ENCODE assay signal across 10 cellular contexts in the genomic region with DNA sequence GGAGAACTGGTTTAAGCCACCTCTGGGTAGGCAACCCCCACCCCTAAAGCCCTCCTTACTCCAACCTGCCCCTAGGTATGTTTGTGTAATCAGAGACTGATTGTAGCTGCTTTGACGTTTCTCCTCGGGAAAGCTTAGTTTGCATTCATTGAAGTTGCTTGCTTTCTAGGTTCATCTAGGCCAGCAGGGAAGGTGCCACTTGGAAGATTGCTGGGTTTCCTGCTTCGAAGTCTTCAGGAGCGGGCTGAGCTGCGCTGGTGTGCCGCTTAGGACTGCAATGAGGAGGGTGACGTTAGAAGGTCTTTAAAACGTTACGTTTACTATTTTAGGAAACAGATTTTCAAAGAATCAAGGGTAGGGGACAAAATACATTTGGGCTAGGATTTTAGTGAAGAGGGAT.
A peak's percentile ranks its signal among the peaks of the same experiment; 100 is the strongest.
DNase-seq lines count a peak whose midpoint lies in the region.
"Had no signal": no experiment of that assay in that cellular context is flagged by ENCODE, and none has a peak within 500 bp of the region (broad histone marks: within the 10 kb centered on the region; RNA-seq: fewer than 3 reads in every experiment).

No MANE protein-coding gene starts in this region.

- peak; percentile 31 for DNase-seq in GF-D8 (lab: John Stamatoyannopoulos, UW)
- peak; percentile 43 for DNase-seq in RPMI8226
- DNase-seq in retina = peak; percentile 67
- no peak for DNase-seq in activated CD8-positive, alpha-beta memory T cell treated with anti-CD3 and anti-CD28 coated beads, Interleukin-2, amount 50 U/mL, for 48 hours
- no peak for DNase-seq in cortex of kidney (lab: John Stamatoyannopoulos, UW)
- no peak for DNase-seq in anterior cingulate cortex (lab: John Stamatoyannopoulos, UW)
- no peak for DNase-seq in NCI-H2029 (lab: John Stamatoyannopoulos, UW)
- DNase-seq: NCI-H146 had no signal

- H3K27me3 ChIP-seq in esophagus (ENCODE audit: control insufficient read depth in 1 of 2, insufficient read depth in 2 of 2, low read length in 2 of 2) = peaks cover 0 to 3% of the 10 kb centered on the region in 2 donors

- H3K9me3 ChIP-seq in esophagus (ENCODE audit: control insufficient read depth in 2 of 2, insufficient read depth in 1 of 2, low read depth in 1 of 2, low read length in 1 of 2) = no peaks in the 10 kb centered on the region
- H3K9me3 ChIP-seq: spleen had no signal

- peak overlapping the region; percentile 17 to 86 for H3K27ac ChIP-seq in esophagus (ENCODE audit: low read depth in 2 of 2, low read length in 1 of 2)

- H3K4me3 ChIP-seq in esophagus (ENCODE audit: low read depth in 1 of 2, low read length in 2 of 2) = peak overlapping the region in 1 of 2 donors; percentile 67

- H3K4me1 ChIP-seq in esophagus (ENCODE audit: control insufficient read depth in 2 of 2, insufficient read depth in 2 of 2, low read length in 1 of 2) = peaks cover 0 to 4% of the 10 kb centered on the region in 2 donors

- no peaks in the 10 kb centered on the region for H3K36me3 ChIP-seq in esophagus (ENCODE audit: control insufficient read depth in 2 of 2, insufficient read depth in 2 of 2, low read length in 1 of 2)
- H3K36me3 ChIP-seq: spleen had no signal

- 52 to 65% methylated on average over 9 of the region's 9 CpGs for WGBS in esophagus, 2 donors

Comparison
In these comparisons a context has a peak if more than half of its experiments do, and no peak if none do; other contexts are left out.
1. DNase-seq: peak in GF-D8 (single experiment), RPMI8226 (single experiment) and retina (single experiment); none in activated CD8-positive, alpha-beta memory T cell treated with anti-CD3 and anti-CD28 coated beads, Interleukin-2, amount 50 U/mL, for 48 hours (single experiment), cortex of kidney (single experiment), anterior cingulate cortex (0 of 58) and NCI-H2029 (single experiment).